In the genomic region with DNA sequence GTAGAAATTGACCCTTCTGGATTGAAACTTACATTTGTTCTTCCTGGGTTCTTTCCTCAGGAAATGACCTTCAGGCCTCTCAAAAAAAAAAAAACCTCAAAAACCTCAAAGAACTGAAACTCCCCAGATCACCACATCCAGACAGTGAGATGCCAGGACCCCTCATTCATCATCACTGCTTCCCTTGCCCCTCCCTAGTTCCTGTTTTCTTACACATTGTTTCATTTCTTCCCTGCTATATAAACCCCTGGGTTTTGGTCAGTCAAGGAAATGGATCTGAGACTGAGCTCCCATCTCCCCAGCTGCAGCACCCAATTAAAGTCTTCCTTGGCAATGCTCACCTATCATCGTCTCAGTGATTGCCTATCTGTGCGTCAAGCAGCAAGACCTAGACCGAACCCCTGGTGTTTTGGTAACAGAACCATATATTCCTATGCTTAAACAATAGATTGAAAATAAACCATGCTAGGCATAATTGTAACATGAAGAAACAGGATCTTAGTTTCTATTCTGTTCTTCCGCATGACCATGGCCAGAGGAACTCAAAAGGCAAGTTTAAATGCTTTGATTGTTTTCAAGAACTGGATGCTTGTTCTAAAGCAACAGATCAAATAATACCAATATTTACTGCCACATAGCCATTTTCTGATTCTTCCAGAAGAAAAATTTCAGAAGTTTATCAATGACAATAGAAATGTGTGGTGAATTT, we compare ENCODE assay signal across 11 cellular contexts.
DNase-seq lines count a peak whose midpoint lies in the region; TF ChIP-seq lines count a peak whose summit lies in the region.
"Had no signal": no experiment of that assay in that cellular context is flagged by ENCODE, and none has a peak within 500 bp of the region (broad histone marks: within the 10 kb centered on the region; RNA-seq: fewer than 3 reads in every experiment).

No MANE protein-coding gene starts in this region.

- no peak for TF ChIP-seq POLR2A in breast epithelium (IDR thresholded peaks at IDR 0.05)

- intact Hi-C loops in MCF 10A (cut with micrococcal nuclease): no loop called here
- intact Hi-C loops in breast epithelium (cut with DNase I; ENCODE audit: low total_unique reads): no loop called here

- H3K27ac ChIP-seq in breast epithelium: no peak overlapping the region
- H3K27ac ChIP-seq in epithelial cell of prostate: peak overlapping the region; percentile 77
- peak overlapping the region; percentile 27 for H3K27ac ChIP-seq in substantia nigra (ENCODE audit: low read depth, low read length, poor library complexity, severe bottlenecking)
- H3K27ac ChIP-seq: thyroid gland had no signal

- no peaks in the 10 kb centered on the region for H3K36me3 Mint-ChIP-seq in MCF 10A (ENCODE audit: insufficient read depth, unreplicated experiment)

- no peak overlapping the region for H3K4me3 ChIP-seq in breast epithelium
- H3K4me3 ChIP-seq: adrenal gland, thyroid gland had no signal

- no peaks in the 10 kb centered on the region for H3K4me1 ChIP-seq in breast epithelium

- no peak overlapping the region for H3K4me3 Mint-ChIP-seq in MCF 10A (ENCODE audit: unreplicated experiment)

- no peaks in the 10 kb centered on the region for H3K36me3 ChIP-seq in breast epithelium
- H3K36me3 ChIP-seq: adrenal gland, thyroid gland had no signal

- H3K27me3 ChIP-seq in breast epithelium: no peaks in the 10 kb centered on the region
- H3K27me3 ChIP-seq: adrenal gland, thyroid gland had no signal

- TF ChIP-seq CTCF in MCF 10A (IDR thresholded peaks at IDR 0.05; ENCODE audit: unreplicated experiment): no peak
- no peak for TF ChIP-seq CTCF in breast epithelium (IDR thresholded peaks at IDR 0.05)
- no peak for TF ChIP-seq CTCF in GM10248 (IDR thresholded peaks at IDR 0.05; ENCODE audit: control extremely low read depth, extremely low read depth, low read depth, missing control alignments)

- POLR2A ChIA-PET in MCF 10A (lab: Yijun Ruan, JAX): no interaction called here
- POLR2A ChIA-PET in GM10248 (lab: Yijun Ruan, JAX): no interaction called here

- no peaks in the 10 kb centered on the region for H3K9me3 ChIP-seq in breast epithelium
- H3K9me3 ChIP-seq: adrenal gland, thyroid gland had no signal

- H3K4me1 Mint-ChIP-seq in MCF 10A (ENCODE audit: insufficient read depth, unreplicated experiment): peaks cover 26% of the 10 kb centered on the region

- no peaks in the 10 kb centered on the region for H3K9me3 Mint-ChIP-seq in MCF 10A (ENCODE audit: unreplicated experiment)

- CTCF ChIA-PET in MCF 10A (lab: Yijun Ruan, JAX): interaction anchor here (0.6 to 1.2 kb wide), 2 partner anchors 16 to 25 kb away, joined by 3 read pairs; no protein-coding TSS in a partner anchor
- CTCF ChIA-PET in GM10248 (lab: Yijun Ruan, JAX): no interaction called here

- H3K27me3 Mint-ChIP-seq in MCF 10A (ENCODE audit: insufficient read depth, unreplicated experiment): no peaks in the 10 kb centered on the region

- DNase-seq in MCF 10A (ENCODE audit: unreplicated experiment) (no peak), breast epithelium (ENCODE audit: low spot score in 2 of 2) (no peak), SIG-M5 treated with dmso at 0.1 percent for 504 hours (lab: John Stamatoyannopoulos, UW; ENCODE audit: unreplicated experiment) (peak; percentile 80), epithelial cell of prostate (ENCODE audit: low read depth, low spot score) (no peak), substantia nigra (lab: John Stamatoyannopoulos, UW) (no peak), GM10248 (ENCODE audit: extremely low spot score) (no peak)
- DNase-seq in activated CD4-positive, CD25-positive, alpha-beta regulatory T cell (lab: John Stamatoyannopoulos, UW): no peak
- DNase-seq in central memory CD4-positive, alpha-beta T cell: no peak
- DNase-seq: SHP77, thyroid gland had no signal

- peak overlapping the region; percentile 81 for H3K27ac Mint-ChIP-seq in MCF 10A (ENCODE audit: low read depth, unreplicated experiment)

- no TSS peak for BruUV-seq in MCF 10A (replicated peaks; lab: Mats Ljungman, UMichigan)

Comparison
In these comparisons a context has a peak if more than half of its experiments do, and no peak if none do; other contexts are left out.
1. H3K27ac ChIP-seq: peak in epithelial cell of prostate (single experiment) and substantia nigra (single experiment); none in breast epithelium (0 of 2).